Comparison of ENCODE assay signal across 17 cellular contexts in the genomic region with DNA sequence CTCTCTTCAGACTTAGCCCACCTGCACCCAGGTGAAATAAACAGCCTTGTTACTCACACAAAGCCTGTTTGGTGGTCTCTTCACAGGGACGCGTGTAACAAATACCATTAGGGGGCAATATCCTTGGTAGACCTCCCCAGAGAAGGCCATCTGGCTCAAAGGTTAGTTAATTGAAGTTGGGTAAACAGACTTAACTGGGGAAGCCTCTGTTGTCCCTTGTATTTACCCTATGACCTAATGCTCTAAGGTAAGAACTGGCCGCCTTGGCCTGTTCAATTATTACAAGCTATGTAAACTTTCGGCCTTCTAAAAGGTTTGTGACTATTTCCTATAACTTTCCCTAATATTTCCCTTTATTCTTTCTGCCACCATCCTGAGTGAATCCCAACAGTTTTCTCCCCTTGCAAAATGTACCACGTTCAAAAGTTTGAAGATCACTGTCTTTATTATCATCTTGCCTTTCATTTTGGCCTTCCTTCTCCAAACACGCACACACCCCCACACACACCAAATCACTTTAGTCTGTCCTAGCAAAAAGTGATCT. TPM values are rescaled to one million over a fixed set of nuclear protein-coding genes. Genes with fewer than 3 reads are reported as not detected.
DNase-seq lines count a peak whose midpoint lies in the region; ATAC-seq, FAIRE-seq and TF ChIP-seq lines count a peak whose summit lies in the region.
"Had no signal": no experiment of that assay in that cellular context is flagged by ENCODE, and none has a peak within 500 bp of the region (broad histone marks: within the 10 kb centered on the region; RNA-seq: fewer than 3 reads in every experiment).

No MANE protein-coding gene starts in this region.

- peaks cover 54% of the 10 kb centered on the region for H3K4me1 Mint-ChIP-seq in stimulated activated naive CD8-positive, alpha-beta T cell treated with anti-CD3 and anti-CD28 coated beads, Interleukin-15, Interleukin-2, amounts not matched to agents 100 ng/mL and 50 ng/mL, for 24 hours (ENCODE audit: low read depth)
- peaks cover 53% of the 10 kb centered on the region for H3K4me1 Mint-ChIP-seq in activated CD4-positive, alpha-beta memory T cell treated with anti-CD3 and anti-CD28 coated beads, Interleukin-2, amount 10 ng/mL, durations not matched to agents 7 days and 5 days

- no peak for ATAC-seq in stimulated activated naive CD8-positive, alpha-beta T cell treated with anti-CD3 and anti-CD28 coated beads, Interleukin-15, Interleukin-2, amounts not matched to agents 100 U/mL and 50 U/mL, for 24 hours
- ATAC-seq in HepG2 (peak; percentile 78), HG03045 (IDR thresholded peaks at IDR 0.05; ENCODE audit: unreplicated experiment) (no peak)
- ATAC-seq: effector memory CD8-positive, alpha-beta T cell had no signal

- peaks cover 4 to 7% of the 10 kb centered on the region in 2 experiments for H3K36me3 ChIP-seq in HepG2 (replicated peaks in 1 of 2; ENCODE audit: control insufficient read depth in 1 of 2, insufficient read depth in 2 of 2, low read length in 2 of 2)
- H3K36me3 ChIP-seq: sigmoid colon had no signal

- under 1% methylated on average over 6 of the region's 6 CpGs for WGBS in HepG2 (ENCODE audit: low lambda C conversion rate)

- TF ChIP-seq EP300 in HepG2 (IDR thresholded peaks at IDR 0.05; ENCODE audit: low read depth in 2 of 2, low read length in 2 of 2) (peak; percentile 13 to 96; a peak in 2 of 4 replicates), HepG2 (CRISPR knock-in tag; IDR thresholded peaks at IDR 0.05; ENCODE audit: borderline replicate concordance) (peak; percentile 92)

- peak overlapping the region; percentile 99 for H3K27ac ChIP-seq in HepG2 (ENCODE audit: extremely low read length, insufficient read depth, low read length)
- H3K27ac ChIP-seq: GM23248, sigmoid colon had no signal

- H3K4me1 ChIP-seq in HepG2 (ENCODE audit: insufficient read depth, low read length) = peaks cover 68% of the 10 kb centered on the region

- no peak overlapping the region for H3K27ac Mint-ChIP-seq in stimulated activated naive CD8-positive, alpha-beta T cell treated with anti-CD3 and anti-CD28 coated beads, Interleukin-15, Interleukin-2, amounts not matched to agents 100 ng/mL and 50 ng/mL, for 24 hours
- peak overlapping the region; percentile 10 for H3K27ac Mint-ChIP-seq in activated CD4-positive, alpha-beta memory T cell treated with anti-CD3 and anti-CD28 coated beads, Interleukin-2, amount 10 ng/mL, durations not matched to agents 7 days and 5 days
- H3K27ac Mint-ChIP-seq: effector memory CD8-positive, alpha-beta T cell had no signal

- DNase-seq in stimulated activated naive CD8-positive, alpha-beta T cell treated with anti-CD3 and anti-CD28 coated beads, Interleukin-15, Interleukin-2, amounts not matched to agents 100 U/mL and 50 U/mL, for 24 hours = no peak
- no peak for DNase-seq in activated CD4-positive, alpha-beta memory T cell treated with anti-CD3 and anti-CD28 coated beads, Interleukin-2, amount 10 ng/mL, durations not matched to agents 7 days and 5 days
- DNase-seq in HepG2 (ENCODE audit: low spot score) (peak; percentile 98), GF-D8 (lab: John Stamatoyannopoulos, UW) (no peak), NCI-H1930 (lab: John Stamatoyannopoulos, UW) (no peak), NCI-H1417 treated with DMSO at 0.1 percent for 48 hours (lab: John Stamatoyannopoulos, UW) (no peak)
- DNase-seq: activated effector memory CD4-positive, alpha-beta T cell treated with Interleukin-2 at 50 U/mL for 16 hours; DMS79; effector memory CD8-positive, alpha-beta T cell; GM23248; NCI-H1092 treated with DMSO at 0.1 percent for 48 hours; nucleus accumbens; sigmoid colon; stimulated activated CD4-positive, alpha-beta T cell treated with anti-CD3 and anti-CD28 coated beads, Interleukin-2, amount 100 ng/mL, for 48 hours; stimulated activated CD8-positive, alpha-beta memory T cell treated with anti-CD3 and anti-CD28 coated beads, Interleukin-4, amount 100 ng/mL, for 48 hours had no signal

- CTCF ChIA-PET in activated CD4-positive, alpha-beta memory T cell treated with anti-CD3 and anti-CD28 coated beads, Interleukin-2, amount 10 ng/mL, durations not matched to agents 7 days and 5 days (lab: Charles Lee) = interaction anchor here (1.2 to 6.8 kb wide), 3 partner anchors 12 to 41 kb away, joined by 3 to 49 read pairs (median 14); no protein-coding TSS in a partner anchor
- CTCF ChIA-PET in HepG2 (lab: Yijun Ruan, JAX; ENCODE audit: low intra/inter-chr PET ratio, low total read pairs) = no interaction called here

- peak overlapping the region; percentile 7 for H3K4me3 Mint-ChIP-seq in stimulated activated naive CD8-positive, alpha-beta T cell treated with anti-CD3 and anti-CD28 coated beads, Interleukin-15, Interleukin-2, amounts not matched to agents 100 ng/mL and 50 ng/mL, for 24 hours
- no peak overlapping the region for H3K4me3 Mint-ChIP-seq in activated CD4-positive, alpha-beta memory T cell treated with anti-CD3 and anti-CD28 coated beads, Interleukin-2, amount 10 ng/mL, durations not matched to agents 7 days and 5 days

- no peaks in the 10 kb centered on the region for H3K9me3 Mint-ChIP-seq in stimulated activated naive CD8-positive, alpha-beta T cell treated with anti-CD3 and anti-CD28 coated beads, Interleukin-15, Interleukin-2, amounts not matched to agents 100 ng/mL and 50 ng/mL, for 24 hours
- H3K9me3 Mint-ChIP-seq in activated CD4-positive, alpha-beta memory T cell treated with anti-CD3 and anti-CD28 coated beads, Interleukin-2, amount 10 ng/mL, durations not matched to agents 7 days and 5 days = no peaks in the 10 kb centered on the region
- H3K9me3 Mint-ChIP-seq: effector memory CD8-positive, alpha-beta T cell had no signal

- H3K9ac ChIP-seq in HepG2 (ENCODE audit: insufficient read depth, low read depth, low read length) = peak overlapping the region; percentile 98
- H3K9ac ChIP-seq: GM23248 had no signal

- POLR2A ChIA-PET in activated CD4-positive, alpha-beta memory T cell treated with anti-CD3 and anti-CD28 coated beads, Interleukin-2, amount 10 ng/mL, durations not matched to agents 7 days and 5 days (lab: Charles Lee) = interaction anchor here (1.2 to 1.9 kb wide), 3 partner anchors 9 to 176 kb away, joined by 4 to 9 read pairs (median 5); no protein-coding TSS in a partner anchor
- POLR2A ChIA-PET in HepG2 (lab: Yijun Ruan, JAX) = interaction anchor here (0.6 to 11.9 kb wide), 12 partner anchors 8 to 545 kb away, joined by 3 to 229 read pairs (median 6); a partner anchor contains a TSS

- H3K9me3 ChIP-seq in HepG2 (ENCODE audit: low read length) = no peaks in the 10 kb centered on the region
- H3K9me3 ChIP-seq: sigmoid colon had no signal

- H3K79me2 ChIP-seq in HepG2 (ENCODE audit: insufficient read depth, low read length) = peaks cover 48% of the 10 kb centered on the region

- peak; percentile 59 for TF ChIP-seq CTCF in HepG2 (CRISPR knock-in tag; IDR thresholded peaks at IDR 0.05)

- FAIRE-seq in HepG2 (lab: Jason Lieb, UNC) = peak; percentile 76

- no peak for TF ChIP-seq RAD21 in HepG2 (CRISPR knock-in tag; IDR thresholded peaks at IDR 0.05)

- H3K4me2 ChIP-seq in HepG2 (ENCODE audit: low read depth, low read length) = peak overlapping the region; percentile 89

- in situ Hi-C loops in HepG2 (cut with HindIII; ENCODE audit: extremely low pct_ligation_motif_present, low pct_unique_long_range_greater_than_20kb) = no loop called here

- no TSS peak for BruUV-seq in HepG2 (replicated peaks; lab: Mats Ljungman, UMichigan)

- H3K36me3 Mint-ChIP-seq in stimulated activated naive CD8-positive, alpha-beta T cell treated with anti-CD3 and anti-CD28 coated beads, Interleukin-15, Interleukin-2, amounts not matched to agents 100 ng/mL and 50 ng/mL, for 24 hours (ENCODE audit: low read depth) = no peaks in the 10 kb centered on the region
- no peaks in the 10 kb centered on the region for H3K36me3 Mint-ChIP-seq in activated CD4-positive, alpha-beta memory T cell treated with anti-CD3 and anti-CD28 coated beads, Interleukin-2, amount 10 ng/mL, durations not matched to agents 7 days and 5 days (ENCODE audit: low read depth)

- peak overlapping the region; percentile 64 to 97 (median 88) for H3K4me3 ChIP-seq in HepG2 (replicated peaks in 1 of 3; ENCODE audit: insufficient read depth in 1 of 3, low read depth in 2 of 3, low read length in 3 of 3)
- H3K4me3 ChIP-seq: GM23248, sigmoid colon had no signal

- peak in 1 of 2 experiments; percentile 79; a peak in 2 of 4 replicates for TF ChIP-seq POLR2A in HepG2 (IDR thresholded peaks at IDR 0.05; ENCODE audit: insufficient read depth in 1 of 2, low read depth in 2 of 2, low read length in 2 of 2)

- no peaks in the 10 kb centered on the region; a peak in 1 of 5 replicates for H3K27me3 ChIP-seq in HepG2 (ENCODE audit: control insufficient read depth in 1 of 2, insufficient read depth in 2 of 2, low read length in 2 of 2)

- intact Hi-C loops in HepG2 (cut with micrococcal nuclease; ENCODE audit: unreplicated experiment) = loop anchor here (1.0 to 10.0 kb wide), 3 partner anchors 15 to 178 kb away; a partner anchor contains a TSS

- H4K20me1 ChIP-seq in HepG2 (ENCODE audit: insufficient read depth, low read length) = no peaks in the 10 kb centered on the region

- no peak overlapping the region for H2AFZ ChIP-seq in HepG2 (ENCODE audit: low read length)
- H2AFZ ChIP-seq: GM23248 had no signal

- no peaks in the 10 kb centered on the region for H3K27me3 Mint-ChIP-seq in stimulated activated naive CD8-positive, alpha-beta T cell treated with anti-CD3 and anti-CD28 coated beads, Interleukin-15, Interleukin-2, amounts not matched to agents 100 ng/mL and 50 ng/mL, for 24 hours
- H3K27me3 Mint-ChIP-seq in activated CD4-positive, alpha-beta memory T cell treated with anti-CD3 and anti-CD28 coated beads, Interleukin-2, amount 10 ng/mL, durations not matched to agents 7 days and 5 days = no peaks in the 10 kb centered on the region
- H3K27me3 Mint-ChIP-seq: effector memory CD8-positive, alpha-beta T cell had no signal

RNA-seq across cellular contexts. Expression of a gene that starts 15.3 kb away (rescaled TPM):
- under 1 TPM; 0.48 to 0.50 TPM for total RNA-seq in activated CD4-positive, alpha-beta memory T cell treated with anti-CD3 and anti-CD28 coated beads, Interleukin-2, amount 10 ng/mL, durations not matched to agents 7 days and 5 days
- total RNA-seq in HepG2 (2016; rRNA removed; fragmentation: Illumina TruSeq; extraction: Trizol) = 1,312 and 2,054 TPM in 2 replicates
- 154 and 157 TPM in 2 replicates for total RNA-seq in HepG2 (2016; cell fraction: cytosol; rRNA removed; fragmentation: Illumina TruSeq; extraction: Trizol; ENCODE audit: low read depth)
- total RNA-seq in HepG2 (2016; cell fraction: insoluble cytoplasmic fraction; rRNA removed; fragmentation: Illumina TruSeq; extraction: Trizol) = 1,332 and 2,132 TPM in 2 replicates
- total RNA-seq in HepG2 (2016; cell fraction: membrane; rRNA removed; fragmentation: Illumina TruSeq; extraction: Trizol) = 312 and 354 TPM in 2 replicates
- 1,314 and 1,505 TPM in 2 replicates for total RNA-seq in HepG2 (2016; cell fraction: nucleus; rRNA removed; fragmentation: Illumina TruSeq; extraction: Trizol)
- 1,560 and 1,788 TPM in 2 replicates for polyA plus RNA-seq in HepG2 (2011; rRNA removed)
- 1,336 TPM in 2 replicates for polyA plus RNA-seq in HepG2 (2011; cell fraction: cytosol; rRNA removed)
- 253 and 317 TPM in 2 replicates for polyA plus RNA-seq in HepG2 (2011; cell fraction: nucleus; rRNA removed)
- 2,246 and 4,153 TPM in 2 replicates for polyA plus RNA-seq in HepG2 (2012)
- polyA plus RNA-seq in HepG2 (2016; cell fraction: cytosol; fragmentation: Illumina TruSeq; extraction: Trizol; ENCODE audit: low read depth) = 159 and 162 TPM in 2 replicates
- polyA plus RNA-seq in HepG2 (2016; cell fraction: insoluble cytoplasmic fraction; fragmentation: Illumina TruSeq; extraction: Trizol; ENCODE audit: low read depth) = 1,264 and 1,284 TPM in 2 replicates
- polyA plus RNA-seq in HepG2 (2016; cell fraction: membrane; fragmentation: Illumina TruSeq; extraction: Trizol; ENCODE audit: low read depth) = 279 and 297 TPM in 2 replicates
- polyA plus RNA-seq in HepG2 (2016; cell fraction: nucleus; fragmentation: Illumina TruSeq; extraction: Trizol; ENCODE audit: insufficient read depth, low read depth) = 2,068 and 2,203 TPM in 2 replicates
- 0.80 and 1,221 TPM in 2 replicates for polyA minus RNA-seq in HepG2 (2011; rRNA and poly(A)+ RNA removed; ENCODE audit: low replicate concordance)
- polyA minus RNA-seq in HepG2 (2011; cell fraction: cytosol; rRNA and poly(A)+ RNA removed) = 3,146 and 3,201 TPM in 2 replicates
- polyA minus RNA-seq in HepG2 (2011; cell fraction: nucleus; rRNA and poly(A)+ RNA removed) = 420 and 665 TPM in 2 replicates
- total RNA-seq: GM23248 had no signal
- polyA plus RNA-seq: GM23248 had no signal

RNA-seq across cellular contexts. Expression of a gene that starts 26.7 kb away (rescaled TPM):
- total RNA-seq in activated CD4-positive, alpha-beta memory T cell treated with anti-CD3 and anti-CD28 coated beads, Interleukin-2, amount 10 ng/mL, durations not matched to agents 7 days and 5 days = 10 to 100 TPM; 43.0 to 45.0 TPM
- 45.0 and 51.7 TPM in 2 replicates for total RNA-seq in HepG2 (2016; rRNA removed; fragmentation: Illumina TruSeq; extraction: Trizol)
- 11.6 and 14.0 TPM in 2 replicates for total RNA-seq in HepG2 (2016; cell fraction: cytosol; rRNA removed; fragmentation: Illumina TruSeq; extraction: Trizol; ENCODE audit: low read depth)
- total RNA-seq in HepG2 (2016; cell fraction: insoluble cytoplasmic fraction; rRNA removed; fragmentation: Illumina TruSeq; extraction: Trizol) = 45.7 and 59.8 TPM in 2 replicates
- 25.6 and 27.0 TPM in 2 replicates for total RNA-seq in HepG2 (2016; cell fraction: membrane; rRNA removed; fragmentation: Illumina TruSeq; extraction: Trizol)
- total RNA-seq in HepG2 (2016; cell fraction: nucleus; rRNA removed; fragmentation: Illumina TruSeq; extraction: Trizol) = 21.7 and 27.0 TPM in 2 replicates
- 10.0 and 16.8 TPM in 2 replicates for polyA plus RNA-seq in HepG2 (2011; rRNA removed)
- 16.1 and 23.0 TPM in 2 replicates for polyA plus RNA-seq in HepG2 (2011; cell fraction: cytosol; rRNA removed)
- polyA plus RNA-seq in HepG2 (2011; cell fraction: nucleus; rRNA removed) = 6.9 and 7.4 TPM in 2 replicates
- polyA plus RNA-seq in HepG2 (2012) = 17.1 and 21.3 TPM in 2 replicates
- polyA plus RNA-seq in HepG2 (2016; cell fraction: cytosol; fragmentation: Illumina TruSeq; extraction: Trizol; ENCODE audit: low read depth) = 10.2 and 11.1 TPM in 2 replicates
- 58.2 and 68.3 TPM in 2 replicates for polyA plus RNA-seq in HepG2 (2016; cell fraction: insoluble cytoplasmic fraction; fragmentation: Illumina TruSeq; extraction: Trizol; ENCODE audit: low read depth)
- polyA plus RNA-seq in HepG2 (2016; cell fraction: membrane; fragmentation: Illumina TruSeq; extraction: Trizol; ENCODE audit: low read depth) = 21.0 and 21.8 TPM in 2 replicates
- 28.6 and 30.9 TPM in 2 replicates for polyA plus RNA-seq in HepG2 (2016; cell fraction: nucleus; fragmentation: Illumina TruSeq; extraction: Trizol; ENCODE audit: insufficient read depth, low read depth)
- polyA minus RNA-seq in HepG2 (2011; rRNA and poly(A)+ RNA removed; ENCODE audit: low replicate concordance) = 7.0 and 10.3 TPM in 2 replicates
- polyA minus RNA-seq in HepG2 (2011; cell fraction: cytosol; rRNA and poly(A)+ RNA removed) = 10.5 and 11.3 TPM in 2 replicates
- 16.4 and 19.7 TPM in 2 replicates for polyA minus RNA-seq in HepG2 (2011; cell fraction: nucleus; rRNA and poly(A)+ RNA removed)

Comparison
In these comparisons a context has a peak if more than half of its experiments do, and no peak if none do; other contexts are left out.
1. RNA of a gene that starts 15.3 kb away (total RNA-seq): 154 to 2,132 TPM in HepG2; 0.48 to 0.50 TPM in activated CD4-positive, alpha-beta memory T cell treated with anti-CD3 and anti-CD28 coated beads, Interleukin-2, amount 10 ng/mL, durations not matched to agents 7 days and 5 days; every median in the first group is over 100 times any median in the second.